Comparison of ENCODE assay signal across 1 cellular context in the genomic region with DNA sequence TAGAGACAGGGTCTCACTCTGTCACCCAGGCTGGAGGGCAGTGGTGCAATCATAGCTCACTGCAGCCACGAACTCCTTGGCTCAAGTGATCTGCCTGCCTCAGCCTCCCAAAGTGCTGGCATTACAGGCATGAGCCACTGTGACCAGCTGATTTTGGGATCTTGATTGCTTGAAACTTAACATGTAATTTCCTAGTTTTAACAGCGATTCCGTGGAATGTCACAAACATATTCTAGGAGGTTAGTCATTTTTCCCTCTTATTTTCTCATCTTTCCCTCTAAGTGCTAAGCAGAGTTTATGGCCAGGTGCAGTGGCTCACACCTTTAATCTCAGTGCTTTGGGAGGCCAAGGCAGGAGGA.
TF ChIP-seq lines count a peak whose summit lies in the region.

No MANE protein-coding gene starts in this region.

TF ChIP-seq in H1, 55 proteins besides CTCF, POLR2A, EP300 and RAD21:
- TF ChIP-seq EGR1 (IDR thresholded peaks at IDR 0.05; ENCODE audit: borderline replicate concordance, low read depth, low read length), result no peak
- TF ChIP-seq CEBPB (IDR thresholded peaks at IDR 0.05; ENCODE audit: low read depth, low read length), result no peak
- TF ChIP-seq, protein P1, sequence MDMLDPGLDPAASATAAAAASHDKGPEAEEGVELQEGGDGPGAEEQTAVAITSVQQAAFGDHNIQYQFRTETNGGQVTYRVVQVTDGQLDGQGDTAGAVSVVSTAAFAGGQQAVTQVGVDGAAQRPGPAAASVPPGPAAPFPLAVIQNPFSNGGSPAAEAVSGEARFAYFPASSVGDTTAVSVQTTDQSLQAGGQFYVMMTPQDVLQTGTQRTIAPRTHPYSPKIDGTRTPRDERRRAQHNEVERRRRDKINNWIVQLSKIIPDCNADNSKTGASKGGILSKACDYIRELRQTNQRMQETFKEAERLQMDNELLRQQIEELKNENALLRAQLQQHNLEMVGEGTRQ (IDR thresholded peaks at IDR 0.05; ENCODE audit: low read length), result no peak
- no peak for TF ChIP-seq POLR2AphosphoS5 (IDR thresholded peaks at IDR 0.05; ENCODE audit: low read depth, low read length)
- no peak for TF ChIP-seq JUND (IDR thresholded peaks at IDR 0.05; ENCODE audit: low read length)
- no peak for TF ChIP-seq KDM1A (IDR thresholded peaks at IDR 0.05; ENCODE audit: borderline replicate concordance, low read length)
- TF ChIP-seq, protein P2, sequence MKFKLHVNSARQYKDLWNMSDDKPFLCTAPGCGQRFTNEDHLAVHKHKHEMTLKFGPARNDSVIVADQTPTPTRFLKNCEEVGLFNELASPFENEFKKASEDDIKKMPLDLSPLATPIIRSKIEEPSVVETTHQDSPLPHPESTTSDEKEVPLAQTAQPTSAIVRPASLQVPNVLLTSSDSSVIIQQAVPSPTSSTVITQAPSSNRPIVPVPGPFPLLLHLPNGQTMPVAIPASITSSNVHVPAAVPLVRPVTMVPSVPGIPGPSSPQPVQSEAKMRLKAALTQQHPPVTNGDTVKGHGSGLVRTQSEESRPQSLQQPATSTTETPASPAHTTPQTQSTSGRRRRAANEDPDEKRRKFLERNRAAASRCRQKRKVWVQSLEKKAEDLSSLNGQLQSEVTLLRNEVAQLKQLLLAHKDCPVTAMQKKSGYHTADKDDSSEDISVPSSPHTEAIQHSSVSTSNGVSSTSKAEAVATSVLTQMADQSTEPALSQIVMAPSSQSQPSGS (IDR thresholded peaks at IDR 0.05; ENCODE audit: low read length), result no peak
- TF ChIP-seq SIRT6 (IDR thresholded peaks at IDR 0.05; ENCODE audit: low read length), result no peak
- TF ChIP-seq HDAC2 (IDR thresholded peaks at IDR 0.05; ENCODE audit: borderline replicate concordance in 1 of 2, low read depth in 2 of 2, low read length in 2 of 2), result no peak
- no peak for TF ChIP-seq SRF (IDR thresholded peaks at IDR 0.05; ENCODE audit: low read depth, low read length)
- TF ChIP-seq KDM4A (IDR thresholded peaks at IDR 0.05; ENCODE audit: low read depth, low read length, severe bottlenecking), result no peak
- no peak for TF ChIP-seq SP4 (IDR thresholded peaks at IDR 0.05; ENCODE audit: low read length)
- TF ChIP-seq HDAC6 (IDR thresholded peaks at IDR 0.05; ENCODE audit: low read depth, low read length), result no peak
- no peak for TF ChIP-seq POU5F1 (IDR thresholded peaks at IDR 0.05; ENCODE audit: low read depth, low read length)
- no peak for TF ChIP-seq CBX5 (IDR thresholded peaks at IDR 0.05; ENCODE audit: low read depth, low read length)
- TF ChIP-seq SUZ12 (IDR thresholded peaks at IDR 0.05; ENCODE audit: low read length), result no peak
- no peak for TF ChIP-seq BACH1 (IDR thresholded peaks at IDR 0.05; ENCODE audit: low read length)
- no peak for TF ChIP-seq BCL11A (IDR thresholded peaks at IDR 0.05; ENCODE audit: low read depth in 2 of 2, low read length in 2 of 2)
- TF ChIP-seq NANOG (IDR thresholded peaks at IDR 0.05; ENCODE audit: insufficient read depth, low read depth, low read length, poor library complexity, severe bottlenecking), result no peak
